Comparison of ENCODE assay signal across 1 cellular context in the genomic region with DNA sequence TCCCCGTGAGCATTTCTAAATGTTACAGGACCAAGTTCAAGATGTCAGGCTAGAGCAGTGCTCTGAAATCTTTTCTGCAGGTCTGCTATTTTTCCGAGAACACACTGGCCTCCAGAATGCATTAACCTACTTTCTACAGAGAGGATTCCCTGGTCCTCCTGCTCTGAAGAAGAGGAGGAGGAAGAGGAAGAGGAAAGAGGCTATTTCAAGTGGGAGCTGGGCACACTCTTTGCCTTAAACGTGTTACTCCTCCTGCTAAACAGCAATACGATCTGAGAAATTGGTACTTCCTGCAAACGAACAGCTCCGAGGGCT.
TF ChIP-seq lines count a peak whose summit lies in the region.

No MANE protein-coding gene starts in this region.

TF ChIP-seq in WTC11, 78 proteins besides CTCF, POLR2A, EP300 and RAD21 (continued from another document):
- TF ChIP-seq ZNF281 (CRISPR knock-in tag; IDR thresholded peaks at IDR 0.05) = no peak
- no peak for TF ChIP-seq ATF6 (CRISPR knock-in tag; IDR thresholded peaks at IDR 0.05)
- TF ChIP-seq, protein P1, sequence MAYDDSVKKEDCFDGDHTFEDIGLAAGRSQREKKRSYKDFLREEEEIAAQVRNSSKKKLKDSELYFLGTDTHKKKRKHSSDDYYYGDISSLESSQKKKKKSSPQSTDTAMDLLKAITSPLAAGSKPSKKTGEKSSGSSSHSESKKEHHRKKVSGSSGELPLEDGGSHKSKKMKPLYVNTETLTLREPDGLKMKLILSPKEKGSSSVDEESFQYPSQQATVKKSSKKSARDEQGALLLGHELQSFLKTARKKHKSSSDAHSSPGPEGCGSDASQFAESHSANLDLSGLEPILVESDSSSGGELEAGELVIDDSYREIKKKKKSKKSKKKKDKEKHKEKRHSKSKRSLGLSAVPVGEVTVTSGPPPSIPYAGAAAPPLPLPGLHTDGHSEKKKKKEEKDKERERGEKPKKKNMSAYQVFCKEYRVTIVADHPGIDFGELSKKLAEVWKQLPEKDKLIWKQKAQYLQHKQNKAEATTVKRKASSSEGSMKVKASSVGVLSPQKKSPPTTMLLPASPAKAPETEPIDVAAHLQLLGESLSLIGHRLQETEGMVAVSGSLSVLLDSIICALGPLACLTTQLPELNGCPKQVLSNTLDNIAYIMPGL (CRISPR knock-in tag; IDR thresholded peaks at IDR 0.05) = no peak
- TF ChIP-seq, protein P2, sequence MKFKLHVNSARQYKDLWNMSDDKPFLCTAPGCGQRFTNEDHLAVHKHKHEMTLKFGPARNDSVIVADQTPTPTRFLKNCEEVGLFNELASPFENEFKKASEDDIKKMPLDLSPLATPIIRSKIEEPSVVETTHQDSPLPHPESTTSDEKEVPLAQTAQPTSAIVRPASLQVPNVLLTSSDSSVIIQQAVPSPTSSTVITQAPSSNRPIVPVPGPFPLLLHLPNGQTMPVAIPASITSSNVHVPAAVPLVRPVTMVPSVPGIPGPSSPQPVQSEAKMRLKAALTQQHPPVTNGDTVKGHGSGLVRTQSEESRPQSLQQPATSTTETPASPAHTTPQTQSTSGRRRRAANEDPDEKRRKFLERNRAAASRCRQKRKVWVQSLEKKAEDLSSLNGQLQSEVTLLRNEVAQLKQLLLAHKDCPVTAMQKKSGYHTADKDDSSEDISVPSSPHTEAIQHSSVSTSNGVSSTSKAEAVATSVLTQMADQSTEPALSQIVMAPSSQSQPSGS (CRISPR knock-in tag; IDR thresholded peaks at IDR 0.05; ENCODE audit: borderline replicate concordance, low read depth) = no peak
- TF ChIP-seq, protein P3, sequence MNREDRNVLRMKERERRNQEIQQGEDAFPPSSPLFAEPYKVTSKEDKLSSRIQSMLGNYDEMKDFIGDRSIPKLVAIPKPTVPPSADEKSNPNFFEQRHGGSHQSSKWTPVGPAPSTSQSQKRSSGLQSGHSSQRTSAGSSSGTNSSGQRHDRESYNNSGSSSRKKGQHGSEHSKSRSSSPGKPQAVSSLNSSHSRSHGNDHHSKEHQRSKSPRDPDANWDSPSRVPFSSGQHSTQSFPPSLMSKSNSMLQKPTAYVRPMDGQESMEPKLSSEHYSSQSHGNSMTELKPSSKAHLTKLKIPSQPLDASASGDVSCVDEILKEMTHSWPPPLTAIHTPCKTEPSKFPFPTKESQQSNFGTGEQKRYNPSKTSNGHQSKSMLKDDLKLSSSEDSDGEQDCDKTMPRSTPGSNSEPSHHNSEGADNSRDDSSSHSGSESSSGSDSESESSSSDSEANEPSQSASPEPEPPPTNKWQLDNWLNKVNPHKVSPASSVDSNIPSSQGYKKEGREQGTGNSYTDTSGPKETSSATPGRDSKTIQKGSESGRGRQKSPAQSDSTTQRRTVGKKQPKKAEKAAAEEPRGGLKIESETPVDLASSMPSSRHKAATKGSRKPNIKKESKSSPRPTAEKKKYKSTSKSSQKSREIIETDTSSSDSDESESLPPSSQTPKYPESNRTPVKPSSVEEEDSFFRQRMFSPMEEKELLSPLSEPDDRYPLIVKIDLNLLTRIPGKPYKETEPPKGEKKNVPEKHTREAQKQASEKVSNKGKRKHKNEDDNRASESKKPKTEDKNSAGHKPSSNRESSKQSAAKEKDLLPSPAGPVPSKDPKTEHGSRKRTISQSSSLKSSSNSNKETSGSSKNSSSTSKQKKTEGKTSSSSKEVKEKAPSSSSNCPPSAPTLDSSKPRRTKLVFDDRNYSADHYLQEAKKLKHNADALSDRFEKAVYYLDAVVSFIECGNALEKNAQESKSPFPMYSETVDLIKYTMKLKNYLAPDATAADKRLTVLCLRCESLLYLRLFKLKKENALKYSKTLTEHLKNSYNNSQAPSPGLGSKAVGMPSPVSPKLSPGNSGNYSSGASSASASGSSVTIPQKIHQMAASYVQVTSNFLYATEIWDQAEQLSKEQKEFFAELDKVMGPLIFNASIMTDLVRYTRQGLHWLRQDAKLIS (CRISPR knock-in tag; IDR thresholded peaks at IDR 0.05; ENCODE audit: borderline replicate concordance) = no peak
